ENCODE assay signal across 17 cellular contexts in the genomic region with DNA sequence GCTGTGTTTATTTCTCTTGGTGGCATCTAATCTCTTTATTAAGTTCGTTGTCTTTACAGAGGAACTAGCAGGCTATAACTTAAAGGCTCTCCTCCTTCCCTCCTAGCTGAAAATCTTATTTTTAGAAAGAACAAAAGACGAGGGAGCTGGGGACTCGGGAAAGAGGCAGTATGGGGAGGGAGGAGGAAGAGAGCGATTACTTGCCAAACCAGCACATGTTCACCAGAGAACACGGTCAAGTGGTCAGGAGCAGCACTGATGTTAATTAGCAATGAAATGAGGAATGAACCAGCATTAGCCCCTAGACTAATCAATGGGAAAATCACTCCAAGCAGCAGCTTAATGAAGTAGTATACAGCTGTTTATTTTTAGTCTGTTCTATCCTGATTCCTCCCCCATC.
DNase-seq lines count a peak whose midpoint lies in the region; ATAC-seq, FAIRE-seq and TF ChIP-seq lines count a peak whose summit lies in the region.
"Had no signal": no experiment of that assay in that cellular context is flagged by ENCODE, and none has a peak within 500 bp of the region (broad histone marks: within the 10 kb centered on the region; RNA-seq: fewer than 3 reads in every experiment).

No MANE protein-coding gene starts in this region.

- in situ Hi-C loops in IMR-90 (cut with MboI; ENCODE audit: low sequenced_read_pairs): no loop called here

- no peaks in the 10 kb centered on the region for H3K23me2 ChIP-seq in H1 (ENCODE audit: low read depth, low read length)

- H4K20me1 ChIP-seq in IMR-90 (ENCODE audit: insufficient read depth, low read length): no peaks in the 10 kb centered on the region
- no peaks in the 10 kb centered on the region for H4K20me1 ChIP-seq in H1 (replicated peaks in 1 of 2; ENCODE audit: control insufficient read depth in 1 of 2, insufficient read depth in 2 of 2, low read length in 2 of 2)

- H2BK120ac ChIP-seq in IMR-90 (ENCODE audit: low read depth, low read length) (no peak overlapping the region), H1 (replicated peaks; ENCODE audit: low read depth, low read length) (no peak overlapping the region)

- H2AK5ac ChIP-seq in IMR-90 (ENCODE audit: low read depth, low read length): no peak overlapping the region
- H2AK5ac ChIP-seq in H1 (ENCODE audit: low read depth, low read length): no peak overlapping the region

- TF ChIP-seq POLR2A in IMR-90 (IDR thresholded peaks at IDR 0.05; ENCODE audit: low read depth, low read length) (no peak), H1 (IDR thresholded peaks at IDR 0.05; ENCODE audit: control extremely low read depth in 1 of 2, low read depth in 2 of 2, low read length in 2 of 2) (no peak), upper lobe of left lung (IDR thresholded peaks at IDR 0.05) (no peak)

- H3K27me3 Mint-ChIP-seq in activated naive CD8-positive, alpha-beta T cell treated with anti-CD3 and anti-CD28 coated beads, Interleukin-2, amount 50 U/mL, for 24 hours: peaks cover 2% of the 10 kb centered on the region
- H3K27me3 Mint-ChIP-seq: B cell; CD4-positive, alpha-beta T cell had no signal

- H2AK9ac ChIP-seq in IMR-90 (replicated peaks; ENCODE audit: low read depth, low read length, poor library complexity): no peak overlapping the region

- TF ChIP-seq CTCF in IMR-90 (conservative IDR thresholded peaks at IDR 0.05; ENCODE audit: low read depth, low read length) (no peak), H1 (IDR thresholded peaks at IDR 0.05; ENCODE audit: control extremely low read depth in 1 of 3, insufficient read depth in 1 of 3, low read depth in 1 of 3, low read length in 3 of 3) (no peak), upper lobe of left lung (IDR thresholded peaks at IDR 0.05) (no peak)

- H3K14ac ChIP-seq in IMR-90 (replicated peaks; ENCODE audit: low read depth, low read length) (no peak overlapping the region), H1 (ENCODE audit: insufficient read length) (no peak overlapping the region)

- BruUV-seq in IMR-90 (replicated peaks; lab: Mats Ljungman, UMichigan): no TSS peak

- H4K91ac ChIP-seq in IMR-90 (ENCODE audit: insufficient read depth, low read depth, low read length) (no peak overlapping the region), H1 (replicated peaks; ENCODE audit: insufficient read length, low read length) (no peak overlapping the region)

- no peak for DNase-seq in IMR-90
- no peak for DNase-seq in H1 (ENCODE audit: low read depth in 1 of 2, low spot score in 2 of 2)
- peak; percentile 55 for DNase-seq in retina
- DNase-seq in upper lobe of left lung: no peak
- DNase-seq in activated naive CD8-positive, alpha-beta T cell treated with anti-CD3 and anti-CD28 coated beads, Interleukin-2, amount 50 U/mL, for 24 hours: no peak
- DNase-seq: C1 segment of cervical spinal cord; Calu3; CD4-positive, alpha-beta T cell; DMS79 had no signal

- no peak overlapping the region for H3K56ac ChIP-seq in IMR-90 (ENCODE audit: extremely low read depth, insufficient read depth, low read length)
- no peak overlapping the region for H3K56ac ChIP-seq in H1 (replicated peaks; ENCODE audit: insufficient read length, low read depth, low read length)

- no peak overlapping the region for H2BK15ac ChIP-seq in IMR-90 (ENCODE audit: low read depth, low read length)
- no peak overlapping the region; the same call in 1 of the 2 replicates for H2BK15ac ChIP-seq in H1 (ENCODE audit: low read length)

- no peak for FAIRE-seq in H1 (lab: Jason Lieb, UNC)
- FAIRE-seq: A204.1, GM12878, GM18507, H54 had no signal

- H3K18ac ChIP-seq in IMR-90 (ENCODE audit: low read depth, low read length) (no peak overlapping the region), H1 (ENCODE audit: extremely low read depth, low read length) (no peak overlapping the region)

- H3K9me3 ChIP-seq in IMR-90 (ENCODE audit: control insufficient read depth, insufficient read depth, low read length) (no peaks in the 10 kb centered on the region), H1 (ENCODE audit: insufficient read depth in 2 of 2, low read depth in 1 of 2, low read length in 1 of 2) (no peaks in the 10 kb centered on the region), mesodermal cell (ENCODE audit: control insufficient read depth, low read length) (no peaks in the 10 kb centered on the region), upper lobe of left lung (no peaks in the 10 kb centered on the region)

- H3K9ac ChIP-seq in IMR-90 (ENCODE audit: low read depth, low read length): no peak overlapping the region
- H3K9ac ChIP-seq in H1 (replicated peaks in 1 of 4; ENCODE audit: extremely low read depth in 1 of 4, low read depth in 3 of 4, low read length in 3 of 4): no peak overlapping the region

- intact Hi-C loops in IMR-90 (cut with micrococcal nuclease): no loop called here

- H3K23ac ChIP-seq in IMR-90 (ENCODE audit: low read depth, low read length): no peak overlapping the region
- H3K23ac ChIP-seq in H1 (ENCODE audit: insufficient read length): no peak overlapping the region

- no peak overlapping the region for H3K4me3 Mint-ChIP-seq in activated naive CD8-positive, alpha-beta T cell treated with anti-CD3 and anti-CD28 coated beads, Interleukin-2, amount 50 U/mL, for 24 hours
- H3K4me3 Mint-ChIP-seq: B cell; CD4-positive, alpha-beta T cell had no signal

- dilution Hi-C loops in IMR-90 (cut with HindIII; ENCODE audit: low sequenced_read_pairs, unreplicated experiment): no loop called here

- H3K4me1 ChIP-seq in IMR-90 (ENCODE audit: control insufficient read depth, insufficient read depth, low read length) (no peaks in the 10 kb centered on the region), H1 (replicated peaks in 1 of 4; ENCODE audit: control insufficient read depth in 3 of 4, insufficient read depth in 4 of 4, low read length in 3 of 4) (peaks cover 0 to 3% (median 1%) of the 10 kb centered on the region in 4 experiments; a peak in 1 of 7 replicates), mesodermal cell (ENCODE audit: control insufficient read depth, insufficient read depth, low read length, poor library complexity, severe bottlenecking) (no peaks in the 10 kb centered on the region), upper lobe of left lung (peaks cover 0 to 3% (median 0%) of the 10 kb centered on the region in 4 donors)

- 0 out of 2 replicates have a peak overlapping the region, but pooled peaks have one; percentile 1 for H3K4me2 ChIP-seq in IMR-90 (ENCODE audit: low read depth, low read length)
- no peak overlapping the region for H3K4me2 ChIP-seq in H1 (ENCODE audit: insufficient read depth in 1 of 2, low read depth in 2 of 2, low read length in 2 of 2)

- H2BK12ac ChIP-seq in H1 (ENCODE audit: low read depth, low read length): no peak overlapping the region

- TF ChIP-seq RAD21 in IMR-90 (IDR thresholded peaks at IDR 0.05; ENCODE audit: low read length) (no peak), H1 (IDR thresholded peaks at IDR 0.05 in 1 of 2, conservative IDR thresholded peaks at IDR 0.05 in 1 of 2; ENCODE audit: low read depth in 2 of 2, low read length in 2 of 2) (no peak)

- peaks cover 14% of the 10 kb centered on the region for H3K9me3 Mint-ChIP-seq in activated naive CD8-positive, alpha-beta T cell treated with anti-CD3 and anti-CD28 coated beads, Interleukin-2, amount 50 U/mL, for 24 hours

- H3K79me1 ChIP-seq in IMR-90 (ENCODE audit: low read depth in 1 of 2, low read length in 2 of 2) (no peaks in the 10 kb centered on the region), H1 (ENCODE audit: low read depth, low read length) (no peaks in the 10 kb centered on the region)

- H3K27me3 ChIP-seq in IMR-90 (ENCODE audit: control insufficient read depth, insufficient read depth, low read length) (no peaks in the 10 kb centered on the region), H1 (replicated peaks in 1 of 4; ENCODE audit: control insufficient read depth in 3 of 4, extremely low read depth in 1 of 4, insufficient read depth in 3 of 4, low read length in 3 of 4) (no peaks in the 10 kb centered on the region), upper lobe of left lung (no peaks in the 10 kb centered on the region)

- no peaks in the 10 kb centered on the region for H3K4me1 Mint-ChIP-seq in activated naive CD8-positive, alpha-beta T cell treated with anti-CD3 and anti-CD28 coated beads, Interleukin-2, amount 50 U/mL, for 24 hours
- H3K4me1 Mint-ChIP-seq: B cell had no signal

- WGBS in IMR-90 (ENCODE audit: extremely low coverage in 2 of 2, insufficient read length in 1 of 2), 2 experiments: no CpG with 5 or more reads among the region's 5 CpGs
- 67% methylated on average over 5 of the region's 5 CpGs; no CpG with 5 or more reads in 1 of the 2 experiments for WGBS in H1 (ENCODE audit: extremely low coverage in 1 of 2, insufficient coverage in 1 of 2, insufficient read length in 1 of 2, insufficient replicate concordance in 2 of 2, low coverage in 1 of 2, low lambda C conversion rate in 2 of 2, missing lambda C conversion rate in 1 of 2), 2 experiments
- WGBS in mesodermal cell (ENCODE audit: insufficient coverage in 2 of 2), 2 experiments: 86% methylated on average over 1 of the region's 5 CpGs; no CpG with 5 or more reads in 1 of the 2 experiments
- WGBS in upper lobe of left lung, 2 donors: 43 to 45% methylated on average over 5 of the region's 5 CpGs

- no peaks in the 10 kb centered on the region for H3K79me2 ChIP-seq in H1 (ENCODE audit: control insufficient read depth in 1 of 2, insufficient read depth in 2 of 2, low read length in 2 of 2)

- CTCF ChIA-PET in IMR-90 (lab: Yijun Ruan, JAX): interaction anchor here (0.6 to 1.4 kb wide), 2 partner anchors 766 to 1966 kb away, joined by 3 read pairs; no protein-coding TSS in a partner anchor
- CTCF ChIA-PET in H1 (lab: Charles Lee; ENCODE audit: partially characterized antibody): interaction anchor here (1.1 to 1.7 kb wide), 4 partner anchors 11 to 152 kb away, joined by 3 to 8 read pairs (median 3); no protein-coding TSS in a partner anchor

- H3K36me3 ChIP-seq in IMR-90 (ENCODE audit: control insufficient read depth, insufficient read depth, low read length): no peaks in the 10 kb centered on the region
- no peaks in the 10 kb centered on the region for H3K36me3 ChIP-seq in H1 (ENCODE audit: control insufficient read depth in 2 of 4, insufficient read depth in 4 of 4, low read length in 3 of 4)
- no peaks in the 10 kb centered on the region for H3K36me3 ChIP-seq in mesodermal cell (ENCODE audit: control insufficient read depth, insufficient read depth, low read length)
- H3K36me3 ChIP-seq in upper lobe of left lung: no peaks in the 10 kb centered on the region

- H3K9me1 ChIP-seq in IMR-90 (ENCODE audit: insufficient read depth, low read length): 0 out of 2 replicates have a peak, but pooled peaks cover under 1% of the 10 kb centered on the region

- H2BK5ac ChIP-seq in IMR-90 (ENCODE audit: low read depth, low read length, poor library complexity, severe bottlenecking) (no peak overlapping the region), H1 (ENCODE audit: low read depth, low read length) (no peak overlapping the region)

- H3K4me3 ChIP-seq in IMR-90 (ENCODE audit: insufficient read depth, low read depth, low read length) (no peak overlapping the region), H1 (ENCODE audit: extremely low read depth in 1 of 4, insufficient read depth in 2 of 4, low read depth in 3 of 4, low read length in 4 of 4) (no peak overlapping the region), mesodermal cell (ENCODE audit: extremely low read depth, insufficient read depth, low read length, poor library complexity, severe bottlenecking) (no peak overlapping the region), upper lobe of left lung (no peak overlapping the region)
- H3K4me3 ChIP-seq: GM12878 had no signal

- H2AFZ ChIP-seq in IMR-90 (replicated peaks; ENCODE audit: low read length, poor library complexity): no peak overlapping the region
- peak overlapping the region; percentile 51; the same call in 1 of the 2 replicates for H2AFZ ChIP-seq in H1 (ENCODE audit: low read length)

- no peak overlapping the region for H4K5ac ChIP-seq in IMR-90 (ENCODE audit: low read depth, low read length)
- no peak overlapping the region for H4K5ac ChIP-seq in H1 (ENCODE audit: insufficient read length, low read depth, low read length)

- H3K36me3 Mint-ChIP-seq in activated naive CD8-positive, alpha-beta T cell treated with anti-CD3 and anti-CD28 coated beads, Interleukin-2, amount 50 U/mL, for 24 hours (ENCODE audit: low read depth): no peaks in the 10 kb centered on the region

- H3K27ac Mint-ChIP-seq in activated naive CD8-positive, alpha-beta T cell treated with anti-CD3 and anti-CD28 coated beads, Interleukin-2, amount 50 U/mL, for 24 hours: no peak overlapping the region
- H3K27ac Mint-ChIP-seq: B cell; CD4-positive, alpha-beta T cell had no signal

- no peak overlapping the region; a peak in 1 of 4 replicates for H4K8ac ChIP-seq in IMR-90 (ENCODE audit: low read depth in 2 of 2, low read length in 2 of 2)
- no peak overlapping the region for H4K8ac ChIP-seq in H1 (ENCODE audit: extremely low read depth, insufficient read depth, low read length)

- POLR2A ChIA-PET in IMR-90 (lab: Charles Lee; ENCODE audit: unreplicated experiment) (no interaction called here), H1 (lab: Charles Lee; ENCODE audit: partially characterized antibody) (no interaction called here)

- ATAC-seq in IMR-90 (ENCODE audit: low read depth) (no peak), upper lobe of left lung (ENCODE audit: low FRiP score in 2 of 2) (no peak), GM18907 (IDR thresholded peaks at IDR 0.05; ENCODE audit: unreplicated experiment) (no peak)
- no peak for ATAC-seq in activated naive CD8-positive, alpha-beta T cell treated with anti-CD3 and anti-CD28 coated beads, Interleukin-2, amount 50 U/mL, for 24 hours
- ATAC-seq: GM12878, HCT116 had no signal

- H3K27ac ChIP-seq in IMR-90 (ENCODE audit: insufficient read depth, low read length) (no peak overlapping the region), H1 (ENCODE audit: low read depth, low read length) (no peak overlapping the region), mesodermal cell (ENCODE audit: low read depth, low read length, severe bottlenecking) (peak overlapping the region; percentile 47), upper lobe of left lung (no peak overlapping the region)

- H3K4ac ChIP-seq in IMR-90 (ENCODE audit: low read depth, low read length) (no peak overlapping the region), H1 (replicated peaks; ENCODE audit: insufficient read length, low read depth, low read length) (no peak overlapping the region)

- H2BK20ac ChIP-seq in IMR-90 (ENCODE audit: low read depth, low read length): no peak overlapping the region
- H2BK20ac ChIP-seq in H1 (ENCODE audit: low read length): 0 out of 2 replicates have a peak overlapping the region, but pooled peaks have one; percentile 57

- TF ChIP-seq EP300 in H1 (IDR thresholded peaks at IDR 0.05; ENCODE audit: borderline replicate concordance in 1 of 2, low read depth in 2 of 2, low read length in 2 of 2) (no peak), upper lobe of left lung (IDR thresholded peaks at IDR 0.05) (no peak)
